15 cellular contexts compared by ENCODE assay signal in the genomic region with DNA sequence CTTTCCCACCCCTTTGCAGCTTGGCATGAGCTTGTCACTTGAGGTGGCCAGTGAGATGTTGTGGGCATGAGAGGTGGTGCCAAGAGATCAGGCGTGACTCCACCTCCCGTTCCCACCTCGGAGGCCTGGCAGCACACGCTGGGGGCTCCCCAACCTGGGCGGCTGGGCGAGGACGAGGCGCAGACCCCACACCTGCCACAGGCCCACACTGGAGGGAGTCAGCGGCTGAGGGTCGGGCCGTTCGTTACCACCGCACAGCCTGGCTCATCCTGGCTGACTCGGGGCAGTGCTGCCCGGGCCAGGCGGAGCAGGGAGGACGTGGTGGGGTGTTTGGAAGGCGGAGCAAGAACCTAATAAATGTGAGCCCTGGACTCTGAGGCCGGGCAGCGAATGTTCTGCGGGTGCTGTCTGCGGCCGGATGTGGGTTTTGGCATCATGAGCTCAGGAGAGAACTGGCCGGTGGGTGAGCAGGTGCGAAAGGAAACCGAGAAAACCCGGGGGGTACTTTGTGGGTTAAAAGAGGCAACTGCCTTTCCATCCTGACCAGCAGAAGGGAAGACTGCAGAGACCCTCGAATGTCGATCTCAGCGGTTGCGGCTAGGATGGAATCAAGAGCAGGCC. TPM values are rescaled to one million over a fixed set of nuclear protein-coding genes. Genes with fewer than 3 reads are reported as not detected.
DNase-seq lines count a peak whose midpoint lies in the region; ATAC-seq, FAIRE-seq and TF ChIP-seq lines count a peak whose summit lies in the region.
"Had no signal": no experiment of that assay in that cellular context is flagged by ENCODE, and none has a peak within 500 bp of the region (broad histone marks: within the 10 kb centered on the region; RNA-seq: fewer than 3 reads in every experiment).

No MANE protein-coding gene starts in this region.

- POLR2A ChIA-PET in activated CD4-positive, alpha-beta memory T cell treated with anti-CD3 and anti-CD28 coated beads for 36 hours (lab: Charles Lee), result no interaction called here

- H3K4me1 Mint-ChIP-seq in activated CD4-positive, alpha-beta memory T cell treated with anti-CD3 and anti-CD28 coated beads for 36 hours (ENCODE audit: low read depth), result peaks cover 55% of the 10 kb centered on the region

- peaks cover 4% of the 10 kb centered on the region for H3K79me2 ChIP-seq in smooth muscle cell (ENCODE audit: low read depth)

- H3K4me1 ChIP-seq in mesenchymal stem cell (ENCODE audit: control insufficient read depth, insufficient read depth, low read depth, low read length) (peaks cover 28% of the 10 kb centered on the region), small intestine (ENCODE audit: control insufficient read depth in 2 of 2, insufficient read depth in 1 of 2, low read depth in 1 of 2, low read length in 1 of 2) (peaks cover 0 to 14% of the 10 kb centered on the region in 2 donors), smooth muscle cell (ENCODE audit: low read depth) (peaks cover 32% of the 10 kb centered on the region)

- H3K4ac ChIP-seq in mesenchymal stem cell (ENCODE audit: low read depth in 1 of 2, low read length in 2 of 2), result no peak overlapping the region

- H2AFZ ChIP-seq in mesenchymal stem cell (ENCODE audit: low read depth, low read length) (no peak overlapping the region), smooth muscle cell (ENCODE audit: low read depth) (no peak overlapping the region)

- H2BK5ac ChIP-seq in mesenchymal stem cell (ENCODE audit: low read depth, low read length, poor library complexity, severe bottlenecking), result no peak overlapping the region

- H3K9me3 ChIP-seq in mesenchymal stem cell (ENCODE audit: control insufficient read depth, low read length), result no peaks in the 10 kb centered on the region
- H3K9me3 ChIP-seq in small intestine (ENCODE audit: control insufficient read depth, low read depth), result no peaks in the 10 kb centered on the region
- H3K9me3 ChIP-seq in smooth muscle cell (replicated peaks; ENCODE audit: low read depth), result no peaks in the 10 kb centered on the region
- H3K9me3 ChIP-seq: upper lobe of left lung had no signal

- H2BK15ac ChIP-seq in mesenchymal stem cell (ENCODE audit: low read depth, poor library complexity, severe bottlenecking), result peak overlapping the region; percentile 56

- H4K91ac ChIP-seq in mesenchymal stem cell (ENCODE audit: low read length), result no peak overlapping the region

- TF ChIP-seq CTCF in smooth muscle cell (IDR thresholded peaks at IDR 0.05; ENCODE audit: borderline replicate concordance, insufficient read depth, poor library complexity, severe bottlenecking), result no peak

- peaks cover 8% of the 10 kb centered on the region for H3F3A ChIP-seq in smooth muscle cell (ENCODE audit: low read depth)

- WGBS in mesenchymal stem cell, result 94% methylated on average over 31 of the region's 31 CpGs
- 67 to 88% (median 77%) methylated on average over 31 of the region's 31 CpGs for WGBS in small intestine, 3 donors
- WGBS in smooth muscle cell (ENCODE audit: low lambda C conversion rate), result 98% methylated on average over 31 of the region's 31 CpGs

- ATAC-seq in HG02610 (IDR thresholded peaks at IDR 0.05; ENCODE audit: unreplicated experiment) (no peak), GM21529 (IDR thresholded peaks at IDR 0.05; ENCODE audit: unreplicated experiment) (no peak)

- H3K4me3 ChIP-seq in mesenchymal stem cell (ENCODE audit: insufficient read depth in 1 of 2, low read depth in 1 of 2, low read length in 2 of 2) (no peak overlapping the region), small intestine (ENCODE audit: low read depth in 1 of 2, low read length in 2 of 2) (no peak overlapping the region), smooth muscle cell (no peak overlapping the region)
- H3K4me3 ChIP-seq: upper lobe of left lung had no signal

- no peak overlapping the region for H3K9ac ChIP-seq in mesenchymal stem cell (ENCODE audit: low read length)
- no peak overlapping the region for H3K9ac ChIP-seq in smooth muscle cell (ENCODE audit: low read depth)

- H3K4me2 ChIP-seq in mesenchymal stem cell (ENCODE audit: low read length, poor library complexity, severe bottlenecking) (no peak overlapping the region), smooth muscle cell (no peak overlapping the region)

- H4K8ac ChIP-seq in mesenchymal stem cell (ENCODE audit: low read length), result no peak overlapping the region

- peak overlapping the region; percentile 29 for H3K4me3 Mint-ChIP-seq in activated CD4-positive, alpha-beta memory T cell treated with anti-CD3 and anti-CD28 coated beads for 36 hours

- H2BK12ac ChIP-seq in mesenchymal stem cell (ENCODE audit: low read length in 2 of 2), result peak overlapping the region; percentile 9 to 38

- DNase-seq in stimulated activated CD4-positive, alpha-beta T cell treated with anti-CD3 and anti-CD28 coated beads, Interleukin-15, amount 100 ng/mL, for 24 hours, result peak; percentile 44
- no peak for DNase-seq in stimulated activated CD4-positive, alpha-beta T cell treated with anti-CD3 and anti-CD28 coated beads, Interleukin-4, amount 100 ng/mL, for 4 hours
- DNase-seq in activated CD4-positive, alpha-beta memory T cell treated with anti-CD3 and anti-CD28 coated beads for 36 hours, result peak; percentile 62
- DNase-seq in mesenchymal stem cell (no peak), small intestine (no peak), smooth muscle cell (lab: John Stamatoyannopoulos, UW; ENCODE audit: unreplicated experiment) (no peak)
- DNase-seq: effector memory CD4-positive, alpha-beta T cell; head of caudate nucleus; NCI-H345; SHP77 treated with DMSO at 0.1 percent for 48 hours had no signal

- no peak overlapping the region for H3K23ac ChIP-seq in mesenchymal stem cell (ENCODE audit: low read length in 2 of 2)

- H4K20me1 ChIP-seq in smooth muscle cell (ENCODE audit: low read depth), result no peaks in the 10 kb centered on the region

- peaks cover 5% of the 10 kb centered on the region for H3K9me3 Mint-ChIP-seq in activated CD4-positive, alpha-beta memory T cell treated with anti-CD3 and anti-CD28 coated beads for 36 hours

- intact Hi-C loops in activated CD4-positive, alpha-beta memory T cell treated with anti-CD3 and anti-CD28 coated beads for 36 hours (cut with micrococcal nuclease), result no loop called here

- no peak for FAIRE-seq in small intestine (lab: Jason Lieb, UNC)
- FAIRE-seq: H54 had no signal

- no peak overlapping the region for H3K14ac ChIP-seq in mesenchymal stem cell (ENCODE audit: low read length in 2 of 2)

- H3K27me3 ChIP-seq in mesenchymal stem cell (ENCODE audit: control insufficient read depth in 1 of 2, insufficient read depth in 1 of 2, low read length in 2 of 2) (no peaks in the 10 kb centered on the region), small intestine (ENCODE audit: control insufficient read depth in 2 of 2, insufficient read depth in 2 of 2, low read length in 2 of 2) (no peaks in the 10 kb centered on the region), smooth muscle cell (ENCODE audit: low read depth) (no peaks in the 10 kb centered on the region)
- H3K27me3 ChIP-seq: upper lobe of left lung had no signal

- H3K27ac ChIP-seq in mesenchymal stem cell (ENCODE audit: low read length, poor library complexity, severe bottlenecking) (no peak overlapping the region), small intestine (ENCODE audit: low read depth in 1 of 2, low read length in 1 of 2) (no peak overlapping the region), smooth muscle cell (ENCODE audit: low read depth) (no peak overlapping the region)
- H3K27ac ChIP-seq: upper lobe of left lung had no signal

- CTCF ChIA-PET in activated CD4-positive, alpha-beta memory T cell treated with anti-CD3 and anti-CD28 coated beads for 36 hours (lab: Charles Lee), result interaction anchor here (1.3 to 1.8 kb wide), 3 partner anchors 9 to 81 kb away, joined by 3 to 6 read pairs (median 4); no protein-coding TSS in a partner anchor

- no peaks in the 10 kb centered on the region for H3K36me3 ChIP-seq in mesenchymal stem cell (ENCODE audit: control insufficient read depth in 1 of 2, insufficient read depth in 2 of 2, low read depth in 1 of 2, low read length in 2 of 2)
- H3K36me3 ChIP-seq in small intestine (ENCODE audit: control insufficient read depth in 2 of 2, insufficient read depth in 2 of 2, low read length in 2 of 2), result no peaks in the 10 kb centered on the region
- no peaks in the 10 kb centered on the region for H3K36me3 ChIP-seq in smooth muscle cell (ENCODE audit: low read depth)
- H3K36me3 ChIP-seq: upper lobe of left lung had no signal

- no peak overlapping the region for H2AK5ac ChIP-seq in mesenchymal stem cell (ENCODE audit: low read length, severe bottlenecking)

- H3K79me1 ChIP-seq in mesenchymal stem cell (replicated peaks; ENCODE audit: low read length, poor library complexity, severe bottlenecking), result no peaks in the 10 kb centered on the region

- H3K27ac Mint-ChIP-seq in activated CD4-positive, alpha-beta memory T cell treated with anti-CD3 and anti-CD28 coated beads for 36 hours, result peak overlapping the region; percentile 28

- no peaks in the 10 kb centered on the region for H3K36me3 Mint-ChIP-seq in activated CD4-positive, alpha-beta memory T cell treated with anti-CD3 and anti-CD28 coated beads for 36 hours

- no peak overlapping the region for H3K18ac ChIP-seq in mesenchymal stem cell (ENCODE audit: low read depth in 1 of 2, low read length in 2 of 2)

- H2BK120ac ChIP-seq in mesenchymal stem cell (ENCODE audit: low read depth, low read length), result no peak overlapping the region

- H3K27me3 Mint-ChIP-seq in activated CD4-positive, alpha-beta memory T cell treated with anti-CD3 and anti-CD28 coated beads for 36 hours, result no peaks in the 10 kb centered on the region

RNA-seq across cellular contexts. Expression of gene IFITM3, which starts 10.1 kb away (rescaled TPM):
- total RNA-seq in activated CD4-positive, alpha-beta memory T cell treated with anti-CD3 and anti-CD28 coated beads for 36 hours, result 10 to 100 TPM; 25.6 TPM
- 2,969 TPM for polyA plus RNA-seq in mesenchymal stem cell (2013, experiment 1 of 2)
- 2,910 TPM for polyA plus RNA-seq in mesenchymal stem cell (2013, experiment 2 of 2)
- polyA plus RNA-seq in small intestine (1,000 to 10,000 TPM in 1 of 3 donors, 100 to 1,000 TPM in 1, 10 to 100 TPM in 1; 49.2 to 1,181 (median 120) TPM), smooth muscle cell (3,295 and 4,132 TPM in 2 replicates)
- 392 and 393 TPM in 2 replicates for total RNA-seq in smooth muscle cell

RNA-seq across cellular contexts. Expression of gene IFITM1, which starts 17.0 kb away (rescaled TPM):
- 100 to 1,000 TPM; 195 to 200 TPM for total RNA-seq in activated CD4-positive, alpha-beta memory T cell treated with anti-CD3 and anti-CD28 coated beads for 36 hours
- polyA plus RNA-seq in mesenchymal stem cell (2013, experiment 1 of 2), result 395 TPM
- polyA plus RNA-seq in mesenchymal stem cell (2013, experiment 2 of 2), result 368 TPM
- 100 to 1,000 TPM in 1 of 3 donors, 10 to 100 TPM in 1, 1 to 10 TPM in 1; 8.9 to 520 (median 50.0) TPM for polyA plus RNA-seq in small intestine
- 355 TPM in 2 replicates for total RNA-seq in smooth muscle cell
- polyA plus RNA-seq in smooth muscle cell, result 599 and 726 TPM in 2 replicates

RNA-seq across cellular contexts. Expression of gene IFITM2, which starts 23.2 kb away (rescaled TPM):
- total RNA-seq in activated CD4-positive, alpha-beta memory T cell treated with anti-CD3 and anti-CD28 coated beads for 36 hours, result 100 to 1,000 TPM; 525 to 561 TPM
- 1,548 TPM for polyA plus RNA-seq in mesenchymal stem cell (2013, experiment 1 of 2)
- polyA plus RNA-seq in mesenchymal stem cell (2013, experiment 2 of 2), result 1,588 TPM
- polyA plus RNA-seq in small intestine (100 to 1,000 TPM in 1 of 3 donors, 10 to 100 TPM in 2; 21.7 to 490 (median 71.3) TPM), smooth muscle cell (1,227 and 1,486 TPM in 2 replicates)
- total RNA-seq in smooth muscle cell, result 210 and 211 TPM in 2 replicates

RNA-seq across cellular contexts. Expression of gene IFITM5, which starts 31.5 kb away (rescaled TPM):
- not detected for total RNA-seq in activated CD4-positive, alpha-beta memory T cell treated with anti-CD3 and anti-CD28 coated beads for 36 hours
- polyA plus RNA-seq in mesenchymal stem cell (2013, experiment 1 of 2), result not detected
- not detected for polyA plus RNA-seq in mesenchymal stem cell (2013, experiment 2 of 2)
- polyA plus RNA-seq in small intestine (not detected), smooth muscle cell (not detected in 2 replicates)
- not detected in 2 replicates for total RNA-seq in smooth muscle cell
- total RNA-seq: lower leg skin, upper lobe of left lung had no signal

RNA-seq across cellular contexts. Expression of gene B4GALNT4, which starts 38.5 kb away (rescaled TPM):
- 1 to 10 TPM; 2.1 to 4.0 TPM for total RNA-seq in activated CD4-positive, alpha-beta memory T cell treated with anti-CD3 and anti-CD28 coated beads for 36 hours
- 17.0 TPM for polyA plus RNA-seq in mesenchymal stem cell (2013, experiment 1 of 2)
- polyA plus RNA-seq in mesenchymal stem cell (2013, experiment 2 of 2), result 15.3 TPM
- polyA plus RNA-seq in small intestine, result 10 to 100 TPM in 1 of 3 donors, 1 to 10 TPM in 2; 4.5 to 23.8 (median 5.7) TPM
- total RNA-seq in smooth muscle cell, result 21.9 and 48.8 TPM in 2 replicates
- 44.9 and 45.8 TPM in 2 replicates for polyA plus RNA-seq in smooth muscle cell

Comparison
In these comparisons a context has a peak if more than half of its experiments do, and no peak if none do; other contexts are left out.
1. DNase-seq: peak in stimulated activated CD4-positive, alpha-beta T cell treated with anti-CD3 and anti-CD28 coated beads, Interleukin-15, amount 100 ng/mL, for 24 hours (single experiment) and activated CD4-positive, alpha-beta memory T cell treated with anti-CD3 and anti-CD28 coated beads for 36 hours (single experiment); none in stimulated activated CD4-positive, alpha-beta T cell treated with anti-CD3 and anti-CD28 coated beads, Interleukin-4, amount 100 ng/mL, for 4 hours (0 of 2), mesenchymal stem cell (single experiment), small intestine (single experiment) and smooth muscle cell (single experiment).
2. RNA of gene IFITM3, which starts 10.1 kb away (total RNA-seq): 392 to 393 TPM in smooth muscle cell; 25.6 TPM in activated CD4-positive, alpha-beta memory T cell treated with anti-CD3 and anti-CD28 coated beads for 36 hours; every median in the first group is over 10 times any median in the second.